7 cellular contexts compared by ENCODE assay signal in genomic region chr7:158133057-158133456, GRCh38.
"Had no signal": no experiment of that assay in that cellular context is flagged by ENCODE, and none has a peak within 500 bp of the region (broad histone marks: within the 10 kb centered on the region; RNA-seq: fewer than 3 reads in every experiment).

No MANE protein-coding gene starts in this region.

- H3K27ac ChIP-seq: GM23248, HL-60 had no signal

- H3K4me1 ChIP-seq: HAP-1 had no signal

- H2AFZ ChIP-seq: GM23248 had no signal

- H3K36me3 ChIP-seq: HAP-1 had no signal

- H3K4me3 ChIP-seq: GM23248, HAP-1 had no signal

- H3K9me3 ChIP-seq: HAP-1 had no signal

- H3K9ac ChIP-seq: GM23248 had no signal

- ATAC-seq: HCT116, HepG2 had no signal

- DNase-seq: GM23248, GOT3, HFFc6 had no signal
